14 cellular contexts compared by ENCODE assay signal in genomic region chr19:6099633-6100032, GRCh38. TPM values are rescaled to one million over a fixed set of nuclear protein-coding genes. Genes with fewer than 3 reads are reported as not detected.
DNase-seq lines count a peak whose midpoint lies in the region; ATAC-seq and TF ChIP-seq lines count a peak whose summit lies in the region.
"Had no signal": no experiment of that assay in that cellular context is flagged by ENCODE, and none has a peak within 500 bp of the region (broad histone marks: within the 10 kb centered on the region; RNA-seq: fewer than 3 reads in every experiment).

No MANE protein-coding gene starts in this region.

- no peaks in the 10 kb centered on the region for H3K9me3 ChIP-seq in heart right ventricle
- no peaks in the 10 kb centered on the region for H3K9me3 ChIP-seq in ascending aorta
- H3K9me3 ChIP-seq in muscle layer of duodenum (ENCODE audit: control insufficient read depth in 1 of 2, low read length in 2 of 2) = no peaks in the 10 kb centered on the region
- no peaks in the 10 kb centered on the region for H3K9me3 ChIP-seq in aorta (ENCODE audit: control insufficient read depth, low read length)
- no peaks in the 10 kb centered on the region for H3K9me3 ChIP-seq in adrenal gland (replicated peaks in 1 of 3)
- H3K9me3 ChIP-seq: BLaER1 had no signal

- H3K4me1 ChIP-seq in heart right ventricle (peaks cover 5 to 75% (median 51%) of the 10 kb centered on the region in 9 donors), ascending aorta (peaks cover 13 to 61% of the 10 kb centered on the region in 2 donors), muscle layer of duodenum (ENCODE audit: control insufficient read depth in 1 of 2, insufficient read depth in 2 of 2, low read length in 2 of 2) (peaks cover 9 to 67% of the 10 kb centered on the region in 2 donors), aorta (ENCODE audit: control insufficient read depth in 1 of 2, insufficient read depth in 2 of 2, low read length in 2 of 2) (peaks cover 6 to 8% of the 10 kb centered on the region in 2 donors), adrenal gland (replicated peaks in 1 of 2) (peaks cover 0 to 24% of the 10 kb centered on the region in 2 donors)

- TF ChIP-seq CTCF in heart right ventricle (IDR thresholded peaks at IDR 0.05) (no peak), ascending aorta (IDR thresholded peaks at IDR 0.05) (no peak), adrenal gland (IDR thresholded peaks at IDR 0.05) (no peak)

- H3K27me3 ChIP-seq in heart right ventricle (no peaks in the 10 kb centered on the region), ascending aorta (no peaks in the 10 kb centered on the region), muscle layer of duodenum (ENCODE audit: low read depth, low read length) (no peaks in the 10 kb centered on the region), aorta (ENCODE audit: control insufficient read depth in 1 of 2, insufficient read depth in 2 of 2, low read length in 1 of 2) (no peaks in the 10 kb centered on the region), adrenal gland (no peaks in the 10 kb centered on the region)
- H3K27me3 ChIP-seq: BLaER1 had no signal

- intact Hi-C loops in heart right ventricle (cut with DNase I) (loop anchor here in 5 of 10 donors (5.0 kb wide), 2 partner anchors 37 to 42 kb away; no protein-coding TSS in a partner anchor), left cardiac atrium (cut with DNase I) (no loop called here), ascending aorta (cut with DNase I) (loop anchor here (5.0 kb wide), 1 partner anchor 173 kb away; no protein-coding TSS in a partner anchor), aorta (cut with DNase I) (no loop called here), adrenal gland (cut with DNase I) (no loop called here)

- no peak for DNase-seq in heart right ventricle
- no peak for DNase-seq in left cardiac atrium
- DNase-seq in ascending aorta (ENCODE audit: low spot score in 2 of 2) = no peak
- DNase-seq in aorta = no peak
- no peak for DNase-seq in GOT3 (lab: John Stamatoyannopoulos, UW)
- DNase-seq in adrenal gland = no peak
- no peak for DNase-seq in NCI-H748 (lab: John Stamatoyannopoulos, UW; ENCODE audit: unreplicated experiment)
- DNase-seq: hippocampal formation, NCI-H2029, SHP77 had no signal

- no peak for TF ChIP-seq POLR2A in adrenal gland (IDR thresholded peaks at IDR 0.05)

- 44 to 58% methylated on average over 2 of the region's 2 CpGs for WGBS in heart right ventricle, 2 donors
- 39 to 60% methylated on average over 2 of the region's 2 CpGs for WGBS in aorta, 2 donors
- WGBS in adrenal gland, 4 donors = 80 to 100% (median 86%) methylated on average over 1 to 2 of the region's 2 CpGs

- H3K36me3 ChIP-seq in heart right ventricle (no peaks in the 10 kb centered on the region), ascending aorta (no peaks in the 10 kb centered on the region), muscle layer of duodenum (ENCODE audit: control insufficient read depth in 1 of 2, insufficient read depth in 2 of 2, low read length in 2 of 2) (no peaks in the 10 kb centered on the region), aorta (ENCODE audit: control insufficient read depth in 1 of 2, insufficient read depth in 2 of 2, low read length in 1 of 2) (no peaks in the 10 kb centered on the region), adrenal gland (replicated peaks in 1 of 2) (no peaks in the 10 kb centered on the region)
- H3K36me3 ChIP-seq: BLaER1 had no signal

- H3K4me3 ChIP-seq in heart right ventricle (no peak overlapping the region), ascending aorta (no peak overlapping the region), muscle layer of duodenum (ENCODE audit: low read depth in 1 of 2, low read length in 2 of 2) (peak overlapping the region in 1 of 2 donors; percentile 20), aorta (ENCODE audit: low read length in 2 of 2) (no peak overlapping the region), adrenal gland (no peak overlapping the region)

- H3K27ac ChIP-seq in heart right ventricle = peak overlapping the region in 9 of 10 donors; percentile 51 to 91 (median 71)
- H3K27ac ChIP-seq in ascending aorta = peak overlapping the region; percentile 83 to 90
- peak overlapping the region; percentile 80 for H3K27ac ChIP-seq in muscle layer of duodenum (ENCODE audit: low read length)
- H3K27ac ChIP-seq in aorta (ENCODE audit: low read depth in 1 of 2, low read length in 2 of 2) = peak overlapping the region; percentile 34 to 55
- H3K27ac ChIP-seq in adrenal gland = peak overlapping the region in 2 of 5 donors; percentile 67 to 78

- ATAC-seq in heart right ventricle (peak in 3 of 8 donors; percentile 18 to 63 (median 26)), left cardiac atrium (no peak), aorta (ENCODE audit: low FRiP score) (no peak)

RNA-seq across cellular contexts. Expression of gene RFX2, which starts 10.7 kb away (rescaled TPM):
- total RNA-seq in heart right ventricle (10 to 100 TPM in 1 of 10 donors, 1 to 10 TPM in 9; 4.2 to 11.5 (median 5.0) TPM), left cardiac atrium (10 to 100 TPM; 10.5 to 11.5 TPM), ascending aorta (107 TPM), aorta (10 to 100 TPM; 16.6 to 26.1 TPM), adrenal gland (1 to 10 TPM; 2.3 to 7.8 (median 4.7) TPM)
- polyA plus RNA-seq in heart right ventricle (10 to 100 TPM in 1 of 2 donors, 1 to 10 TPM in 1; 6.6 to 17.4 TPM), aorta (10 to 100 TPM in 1 of 2 donors, 1 to 10 TPM in 1; 6.5 to 12.6 TPM), adrenal gland (10 to 100 TPM in 1 of 3 donors, 1 to 10 TPM in 2; 2.7 to 10.4 (median 4.8) TPM)

RNA-seq across cellular contexts. Expression of gene ACSBG2, which starts 35.8 kb away (rescaled TPM):
- not detected for total RNA-seq in heart right ventricle
- polyA plus RNA-seq in heart right ventricle = not detected
- total RNA-seq in left cardiac atrium = not detected
- not detected for total RNA-seq in ascending aorta
- not detected for total RNA-seq in aorta
- 1 to 10 TPM in 1 of 2 donors, not detected in 1; 1.5 TPM for polyA plus RNA-seq in aorta
- total RNA-seq in adrenal gland = not detected
- not detected for polyA plus RNA-seq in adrenal gland
- total RNA-seq: HT1080, neural crest cell had no signal
